14 cellular contexts compared by ENCODE assay signal in the genomic region with DNA sequence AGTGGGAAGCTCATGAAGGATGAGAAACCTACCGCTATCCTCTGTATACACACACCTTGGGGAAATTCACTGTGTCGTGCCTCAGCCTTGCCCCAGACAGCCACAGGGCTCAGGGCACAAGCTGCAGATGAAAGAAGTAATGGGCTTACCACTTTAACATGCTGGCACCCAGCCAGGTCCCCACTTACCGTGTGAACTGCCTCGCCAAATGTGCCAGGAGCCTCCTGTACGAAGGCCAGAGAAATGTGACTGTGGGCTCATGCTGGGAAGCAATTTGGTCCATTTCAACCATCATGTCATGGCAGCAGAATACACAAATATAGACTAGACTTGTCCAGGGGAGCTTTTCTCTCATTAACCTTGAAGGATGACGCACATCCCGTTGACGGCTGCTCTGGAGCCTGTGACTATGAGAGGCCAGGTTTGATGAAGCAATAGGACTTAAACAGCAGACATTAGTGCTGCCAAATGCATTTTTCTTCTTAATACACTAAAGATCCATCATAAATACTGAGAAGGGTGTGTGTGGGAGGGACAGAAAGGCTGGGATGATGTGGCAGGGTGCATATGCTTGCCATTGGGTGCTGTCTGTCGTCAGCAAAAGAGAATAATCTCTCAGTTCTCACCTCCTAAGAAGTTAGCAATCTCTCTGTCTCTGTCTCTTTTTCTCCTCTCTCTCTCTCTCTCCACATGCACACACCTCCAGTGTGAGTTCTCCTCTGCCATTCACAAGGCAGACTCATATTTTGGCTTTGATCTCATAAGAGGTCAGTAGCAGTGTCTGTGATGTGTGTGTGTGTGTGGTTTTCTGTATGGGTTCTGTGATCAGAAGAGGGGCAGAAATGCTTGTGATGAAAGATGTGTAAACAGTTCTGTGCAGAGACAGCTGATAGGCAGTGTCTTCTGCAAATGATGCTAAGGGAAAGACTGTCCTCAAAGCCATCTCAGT.
A peak's percentile ranks its signal among the peaks of the same experiment; 100 is the strongest.
DNase-seq lines count a peak whose midpoint lies in the region; ATAC-seq and TF ChIP-seq lines count a peak whose summit lies in the region.
"Had no signal": no experiment of that assay in that cellular context is flagged by ENCODE, and none has a peak within 500 bp of the region (broad histone marks: within the 10 kb centered on the region; RNA-seq: fewer than 3 reads in every experiment).

No MANE protein-coding gene starts in this region.

- H3K4me3 ChIP-seq in astrocyte of the spinal cord (ENCODE audit: low read depth, low read length) = no peak overlapping the region
- no peak overlapping the region for H3K4me3 ChIP-seq in retinal pigment epithelial cell (ENCODE audit: low read length)
- H3K4me3 ChIP-seq: heart left ventricle, thyroid gland had no signal

- ATAC-seq in HG03571 (IDR thresholded peaks at IDR 0.05; ENCODE audit: unreplicated experiment) (no peak), GM21526 (IDR thresholded peaks at IDR 0.05; ENCODE audit: low FRiP score, unreplicated experiment) (no peak)
- ATAC-seq: heart left ventricle had no signal

- peak; percentile 98 for DNase-seq in NCI-H1092 (lab: John Stamatoyannopoulos, UW)
- peak; percentile 75 for DNase-seq in NCI-H226
- peak; percentile 78 for DNase-seq in astrocyte of the spinal cord (ENCODE audit: low read depth, low spot score)
- DNase-seq in retinal pigment epithelial cell (ENCODE audit: low read depth) = peak; percentile 9
- no peak for DNase-seq in MV-4-11 (lab: John Stamatoyannopoulos, UW)
- no peak for DNase-seq in midbrain (lab: John Stamatoyannopoulos, UW)
- DNase-seq: activated T-cell treated with anti-CD3 and anti-CD28 coated beads, Interleukin-2, amount 50 U/mL, for 1 hour; Caco-2; effector CD8-positive, alpha-beta T cell; heart left ventricle; NCI-H526; thyroid gland had no signal

- TF ChIP-seq CTCF in astrocyte of the spinal cord (IDR thresholded peaks at IDR 0.05; ENCODE audit: low read depth, low read length) = no peak
- no peak for TF ChIP-seq CTCF in retinal pigment epithelial cell (conservative IDR thresholded peaks at IDR 0.05; ENCODE audit: low read depth, low read length)

- in situ Hi-C loops in astrocyte of the spinal cord (cut with HindIII; ENCODE audit: low sequenced_read_pairs) = no loop called here

Comparison
In these comparisons a context has a peak if more than half of its experiments do, and no peak if none do; other contexts are left out.
1. DNase-seq: peak in NCI-H1092 (single experiment), NCI-H226 (single experiment), astrocyte of the spinal cord (single experiment) and retinal pigment epithelial cell (single experiment); none in MV-4-11 (single experiment) and midbrain (single experiment).